In the genomic region with DNA sequence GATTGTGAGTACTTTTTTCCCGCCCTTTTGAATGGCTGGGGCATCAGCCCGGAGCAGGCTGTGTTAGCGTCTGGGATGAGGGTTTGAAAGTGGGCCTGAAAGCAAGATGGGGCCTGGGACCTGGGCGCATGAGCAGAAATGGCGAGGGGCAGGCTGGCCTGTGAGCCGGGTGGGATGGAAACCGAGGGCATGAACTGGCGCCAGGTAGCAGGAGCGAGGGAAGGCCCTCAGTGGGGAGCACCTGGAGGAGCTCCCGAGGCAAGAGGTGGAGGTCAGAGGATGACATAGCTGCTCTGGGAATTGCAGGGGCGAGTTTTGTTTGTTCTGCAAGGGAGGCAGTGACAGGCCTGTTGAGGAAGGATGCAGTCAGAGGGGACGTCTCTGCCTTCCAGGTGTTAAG, we compare ENCODE assay signal across 1 cellular context.
TF ChIP-seq lines count a peak whose summit lies in the region.

No MANE protein-coding gene starts in this region.

TF ChIP-seq in GM23338, 12 proteins besides CTCF, POLR2A, EP300 and RAD21 (continued from another document):
- TF ChIP-seq ZNF462 (CRISPR knock-in tag; IDR thresholded peaks at IDR 0.05) = no peak
